Comparison of ENCODE assay signal across 9 cellular contexts in the genomic region with DNA sequence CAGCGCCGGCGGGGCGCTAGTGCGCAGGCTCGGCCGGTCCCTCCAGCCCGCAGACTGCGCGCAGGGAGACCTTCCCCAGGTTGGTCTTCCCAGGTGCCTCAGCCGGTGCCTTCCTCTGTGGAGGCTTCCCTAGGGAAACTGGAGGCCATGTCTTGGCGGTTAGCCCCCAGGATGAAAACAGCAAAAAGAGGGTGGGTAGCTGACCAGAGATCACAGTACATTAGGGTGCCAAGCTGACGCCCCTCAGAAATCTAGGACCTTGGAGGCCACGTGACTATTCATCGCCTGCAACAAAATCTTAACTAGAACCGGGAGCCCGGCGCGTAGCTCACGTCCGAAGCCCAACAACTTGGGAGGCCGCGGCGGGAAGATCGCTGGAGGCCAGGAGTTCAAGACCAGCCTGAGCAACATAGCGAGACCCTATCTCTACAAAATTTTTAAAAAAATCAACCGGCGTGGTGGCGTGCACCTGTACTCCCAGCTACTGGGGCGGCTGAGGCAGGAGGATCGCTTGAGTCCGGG. TPM values are rescaled to one million over a fixed set of nuclear protein-coding genes. Genes with fewer than 3 reads are reported as not detected.
DNase-seq lines count a peak whose midpoint lies in the region; ATAC-seq and TF ChIP-seq lines count a peak whose summit lies in the region.
"Had no signal": no experiment of that assay in that cellular context is flagged by ENCODE, and none has a peak within 500 bp of the region (broad histone marks: within the 10 kb centered on the region; RNA-seq: fewer than 3 reads in every experiment).

No MANE protein-coding gene starts in this region.

- in situ Hi-C loops in GM13976 (cut with MboI; ENCODE audit: low sequenced_read_pairs, unreplicated experiment) = no loop called here

- H3K27ac ChIP-seq in KOPT-K1 (ENCODE audit: low read depth, low read length, poor library complexity, severe bottlenecking) = peak overlapping the region; percentile 81

- TF ChIP-seq CTCF in CD14-positive monocyte (IDR thresholded peaks at IDR 0.05) = no peak
- TF ChIP-seq CTCF in choroid plexus epithelial cell (conservative IDR thresholded peaks at IDR 0.05; ENCODE audit: low read depth, low read length) = no peak
- no peak for TF ChIP-seq CTCF in natural killer cell (IDR thresholded peaks at IDR 0.05)
- no peak for TF ChIP-seq CTCF in GM13976 (IDR thresholded peaks at IDR 0.05; ENCODE audit: borderline replicate concordance, control extremely low read depth, extremely low read depth, insufficient read depth, missing control alignments)

- H3K4me1 Mint-ChIP-seq in CD14-positive monocyte (peaks cover 40% of the 10 kb centered on the region), natural killer cell (peaks cover 27 to 38% of the 10 kb centered on the region in 2 donors)

- H3K4me3 Mint-ChIP-seq in CD14-positive monocyte (peak overlapping the region; percentile 96 to 97), natural killer cell (peak overlapping the region; percentile 98)

- intact Hi-C loops in CD14-positive monocyte (cut with micrococcal nuclease) = loop anchor here in 1 of 2 donors (2.0 to 10.0 kb wide), 3 partner anchors 28 to 660 kb away; a partner anchor contains a TSS
- intact Hi-C loops in natural killer cell (cut with micrococcal nuclease) = loop anchor here (2.0 kb wide), 1 partner anchor 100 kb away; no protein-coding TSS in a partner anchor

- H3K27me3 Mint-ChIP-seq in CD14-positive monocyte (ENCODE audit: low read depth in 3 of 3) (peaks cover 0 to under 1% (median 0%) of the 10 kb centered on the region in 3 donors), natural killer cell (ENCODE audit: low read depth in 2 of 2) (no peaks in the 10 kb centered on the region)

- DNase-seq in CD14-positive monocyte (ENCODE audit: low spot score) (no peak), choroid plexus epithelial cell (ENCODE audit: low read depth) (no peak), natural killer cell (no peak), GM13976 (ENCODE audit: low spot score) (no peak), KG1 (lab: John Stamatoyannopoulos, UW) (no peak)

- no peaks in the 10 kb centered on the region for H3K9me3 ChIP-seq in KOPT-K1 (ENCODE audit: insufficient read depth, low read length, poor library complexity, severe bottlenecking)

- H3K4me3 ChIP-seq in choroid plexus epithelial cell (ENCODE audit: low read depth, low read length) = peak overlapping the region; percentile 98

- ATAC-seq in natural killer cell (no peak), HG03439 (IDR thresholded peaks at IDR 0.05; ENCODE audit: unreplicated experiment) (no peak), HG03139 (IDR thresholded peaks at IDR 0.05; ENCODE audit: unreplicated experiment) (no peak)

- H3K9me3 Mint-ChIP-seq in CD14-positive monocyte (peaks cover 0 to 2% (median 0%) of the 10 kb centered on the region in 7 donors), natural killer cell (no peaks in the 10 kb centered on the region)

- peak overlapping the region; percentile 90 to 98 (median 96) for H3K27ac Mint-ChIP-seq in CD14-positive monocyte
- H3K27ac Mint-ChIP-seq in natural killer cell = peak overlapping the region; percentile 95 to 99

- peaks cover 56% of the 10 kb centered on the region for H3K36me3 ChIP-seq in KOPT-K1 (ENCODE audit: insufficient read depth, low read length)

- H3K36me3 Mint-ChIP-seq in CD14-positive monocyte = peaks cover 29 to 44% of the 10 kb centered on the region in 2 donors
- H3K36me3 Mint-ChIP-seq in natural killer cell = no peaks in the 10 kb centered on the region

RNA-seq across cellular contexts. Expression of a gene that starts 0.3 kb away (rescaled TPM):
- polyA plus RNA-seq in CD14-positive monocyte = 100 to 1,000 TPM; 152 to 198 TPM
- total RNA-seq in natural killer cell = 100 to 1,000 TPM in 2 of 3 donors, 10 to 100 TPM in 1; 99.9 to 119 (median 105) TPM

RNA-seq across cellular contexts. Expression of a gene that starts 7.6 kb away (rescaled TPM):
- polyA plus RNA-seq in CD14-positive monocyte = not detected
- 10 to 100 TPM; 13.7 to 22.0 (median 19.3) TPM for total RNA-seq in natural killer cell

RNA-seq across cellular contexts. Expression of a gene that starts 27.2 kb away (rescaled TPM):
- 100 to 1,000 TPM in 1 of 2 donors, 10 to 100 TPM in 1; 74.9 to 109 TPM for polyA plus RNA-seq in CD14-positive monocyte
- 10 to 100 TPM; 53.7 to 63.5 (median 60.9) TPM for total RNA-seq in natural killer cell

RNA-seq across cellular contexts. Expression of a gene that starts 27.8 kb away (rescaled TPM):
- 10 to 100 TPM; 26.9 to 28.1 TPM for polyA plus RNA-seq in CD14-positive monocyte
- total RNA-seq in natural killer cell = 10 to 100 TPM; 41.7 to 54.5 (median 45.0) TPM

RNA-seq across cellular contexts. Expression of a gene that starts 44.4 kb away (rescaled TPM):
- polyA plus RNA-seq in CD14-positive monocyte = not detected
- not detected for total RNA-seq in natural killer cell
- total RNA-seq: pulmonary artery endothelial cell had no signal
